ENCODE assay signal across 11 cellular contexts in the genomic region with DNA sequence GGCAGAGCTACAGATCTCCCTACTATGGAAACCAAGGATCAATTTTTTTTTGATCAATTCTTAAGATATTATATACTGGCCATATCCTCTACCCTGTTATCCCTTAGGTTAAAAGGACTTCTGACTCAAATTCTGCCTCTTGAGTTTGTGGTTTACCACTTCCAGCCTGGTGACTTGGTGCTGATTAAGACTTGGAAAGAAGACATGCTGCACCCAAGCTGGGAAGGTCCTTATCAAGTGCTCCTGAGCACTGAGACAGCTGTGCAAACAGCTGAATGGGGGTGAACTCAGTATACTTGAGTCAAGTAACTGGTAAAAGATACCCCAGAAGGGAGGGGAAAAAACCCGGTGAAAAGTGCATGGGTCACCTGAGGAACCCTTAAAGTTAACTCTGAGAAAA. TPM values are rescaled to one million over a fixed set of nuclear protein-coding genes. Genes with fewer than 3 reads are reported as not detected.
A peak's percentile ranks its signal among the peaks of the same experiment; 100 is the strongest.
DNase-seq lines count a peak whose midpoint lies in the region; ATAC-seq and TF ChIP-seq lines count a peak whose summit lies in the region.
"Had no signal": no experiment of that assay in that cellular context is flagged by ENCODE, and none has a peak within 500 bp of the region (broad histone marks: within the 10 kb centered on the region; RNA-seq: fewer than 3 reads in every experiment).

No MANE protein-coding gene starts in this region.

- CTCF ChIA-PET in activated naive CD4-positive, alpha-beta T cell treated with anti-CD3 and anti-CD28 coated beads, Interleukin-2, amount 10 ng/mL, durations not matched to agents 7 days and 5 days (lab: Charles Lee), result no interaction called here

- H3K4me3 Mint-ChIP-seq in activated naive CD4-positive, alpha-beta T cell treated with anti-CD3 and anti-CD28 coated beads, Interleukin-2, amount 10 ng/mL, durations not matched to agents 7 days and 5 days, result no peak overlapping the region

- H3K27ac Mint-ChIP-seq in activated naive CD4-positive, alpha-beta T cell treated with anti-CD3 and anti-CD28 coated beads, Interleukin-2, amount 50 U/mL, for 72 hours, result no peak overlapping the region
- no peak overlapping the region for H3K27ac Mint-ChIP-seq in activated naive CD4-positive, alpha-beta T cell treated with anti-CD3 and anti-CD28 coated beads, Interleukin-2, amount 10 ng/mL, durations not matched to agents 7 days and 5 days

- H3K36me3 ChIP-seq in colonic mucosa, result no peaks in the 10 kb centered on the region

- intact Hi-C loops in colonic mucosa (cut with DNase I), result no loop called here

- no peak overlapping the region for H3K9ac ChIP-seq in colonic mucosa (ENCODE audit: low read depth in 2 of 2, low read length in 2 of 2)

- peak; percentile 92 to 94 for ATAC-seq in activated naive CD4-positive, alpha-beta T cell treated with anti-CD3 and anti-CD28 coated beads, Interleukin-2, amount 50 U/mL, for 72 hours

- in situ Hi-C loops in SK-MEL-5 (cut with HindIII; ENCODE audit: low pct_unique_long_range_greater_than_20kb, low sequenced_read_pairs), result no loop called here

- H3K27me3 ChIP-seq in colonic mucosa, result no peaks in the 10 kb centered on the region

- no peaks in the 10 kb centered on the region for H3K36me3 Mint-ChIP-seq in activated naive CD4-positive, alpha-beta T cell treated with anti-CD3 and anti-CD28 coated beads, Interleukin-2, amount 50 U/mL, for 72 hours
- H3K36me3 Mint-ChIP-seq in activated naive CD4-positive, alpha-beta T cell treated with anti-CD3 and anti-CD28 coated beads, Interleukin-2, amount 10 ng/mL, durations not matched to agents 7 days and 5 days, result no peaks in the 10 kb centered on the region

- peaks cover 10% of the 10 kb centered on the region for H3K27me3 Mint-ChIP-seq in activated naive CD4-positive, alpha-beta T cell treated with anti-CD3 and anti-CD28 coated beads, Interleukin-2, amount 10 ng/mL, durations not matched to agents 7 days and 5 days

- H3K27ac ChIP-seq in colonic mucosa, result no peak overlapping the region

- H3K9me3 Mint-ChIP-seq in activated naive CD4-positive, alpha-beta T cell treated with anti-CD3 and anti-CD28 coated beads, Interleukin-2, amount 50 U/mL, for 72 hours, result no peaks in the 10 kb centered on the region
- peaks cover 2% of the 10 kb centered on the region for H3K9me3 Mint-ChIP-seq in activated naive CD4-positive, alpha-beta T cell treated with anti-CD3 and anti-CD28 coated beads, Interleukin-2, amount 10 ng/mL, durations not matched to agents 7 days and 5 days

- no peak for TF ChIP-seq CTCF in fibroblast of pulmonary artery (IDR thresholded peaks at IDR 0.05; ENCODE audit: low read length, missing control alignments)
- no peak for TF ChIP-seq CTCF in colonic mucosa (IDR thresholded peaks at IDR 0.05)

- no peaks in the 10 kb centered on the region for H3K9me3 ChIP-seq in colonic mucosa

- H3K4me1 Mint-ChIP-seq in activated naive CD4-positive, alpha-beta T cell treated with anti-CD3 and anti-CD28 coated beads, Interleukin-2, amount 10 ng/mL, durations not matched to agents 7 days and 5 days, result peaks cover 19% of the 10 kb centered on the region

- peak in 1 of 2 donors; percentile 32 for DNase-seq in activated naive CD4-positive, alpha-beta T cell treated with anti-CD3 and anti-CD28 coated beads, Interleukin-2, amount 50 U/mL, for 72 hours (ENCODE audit: low spot score in 2 of 2)
- no peak for DNase-seq in activated naive CD4-positive, alpha-beta T cell treated with anti-CD3 and anti-CD28 coated beads, Interleukin-2, amount 10 ng/mL, durations not matched to agents 7 days and 5 days
- DNase-seq in SK-MEL-5 (ENCODE audit: low read depth, low spot score) (peak; percentile 28), fibroblast of pulmonary artery (ENCODE audit: low read depth) (peak; percentile 20), stromal cell of bone marrow (ENCODE audit: low read depth) (peak; percentile 16), DMS53 treated with DMSO at 0.1 percent for 48 hours (lab: John Stamatoyannopoulos, UW; ENCODE audit: unreplicated experiment) (no peak), DMS153 (lab: John Stamatoyannopoulos, UW) (no peak), colonic mucosa (no peak)
- DNase-seq: NCI-H446 treated with DMSO at 0.1 percent for 48 hours had no signal

- H3K4me3 ChIP-seq in fibroblast of pulmonary artery (replicated peaks; ENCODE audit: low read depth, low read length) (no peak overlapping the region), colonic mucosa (no peak overlapping the region)

- peaks cover 4% of the 10 kb centered on the region for H3K4me1 ChIP-seq in colonic mucosa

RNA-seq across cellular contexts. Expression of a gene that starts 20.5 kb away (rescaled TPM):
- total RNA-seq in activated naive CD4-positive, alpha-beta T cell treated with anti-CD3 and anti-CD28 coated beads, Interleukin-2, amount 50 U/mL, for 72 hours, result not detected
- 0.40 TPM in 1 of 2 replicates, not detected in the other for total RNA-seq in SK-MEL-5 (2014; rRNA removed; shearing (Covaris generic))
- 0.29 TPM in 1 of 2 replicates, not detected in the other for polyA plus RNA-seq in SK-MEL-5 (2015; cell fraction: cytosol; rRNA removed)
- not detected in 2 replicates for polyA plus RNA-seq in SK-MEL-5 (2015; cell fraction: nucleus; rRNA removed)
- total RNA-seq in colonic mucosa, result under 1 TPM in 1 of 2 donors, not detected in 1; 0.91 TPM
- total RNA-seq: MCF 10A had no signal
- polyA plus RNA-seq: neural cell had no signal

RNA-seq across cellular contexts. Expression of a gene that starts 43.2 kb away (rescaled TPM):
- total RNA-seq in activated naive CD4-positive, alpha-beta T cell treated with anti-CD3 and anti-CD28 coated beads, Interleukin-2, amount 50 U/mL, for 72 hours, result not detected
- total RNA-seq in SK-MEL-5 (2014; rRNA removed; shearing (Covaris generic)), result 86.1 and 98.0 TPM in 2 replicates
- polyA plus RNA-seq in SK-MEL-5 (2015; cell fraction: cytosol; rRNA removed), result 146 and 155 TPM in 2 replicates
- 64.8 and 89.7 TPM in 2 replicates for polyA plus RNA-seq in SK-MEL-5 (2015; cell fraction: nucleus; rRNA removed)
- 100 to 1,000 TPM; 110 to 138 TPM for total RNA-seq in colonic mucosa

Comparison
In these comparisons a context has a peak if more than half of its experiments do, and no peak if none do; other contexts are left out.
1. DNase-seq: peak in SK-MEL-5 (single experiment), fibroblast of pulmonary artery (single experiment) and stromal cell of bone marrow (single experiment); none in activated naive CD4-positive, alpha-beta T cell treated with anti-CD3 and anti-CD28 coated beads, Interleukin-2, amount 10 ng/mL, durations not matched to agents 7 days and 5 days (single experiment), DMS53 treated with DMSO at 0.1 percent for 48 hours (single experiment), DMS153 (single experiment) and colonic mucosa (single experiment).
2. RNA of a gene that starts 43.2 kb away (total RNA-seq): 110 to 138 TPM in colonic mucosa and 86.1 to 98.0 TPM in SK-MEL-5; not detected in activated naive CD4-positive, alpha-beta T cell treated with anti-CD3 and anti-CD28 coated beads, Interleukin-2, amount 50 U/mL, for 72 hours; every median in the first group is over 10 times any median in the second.